ENCODE assay signal across 21 cellular contexts in genomic region chr4:3406431-3406830, GRCh38. TPM values are rescaled to one million over a fixed set of nuclear protein-coding genes. Genes with fewer than 3 reads are reported as not detected.
DNase-seq lines count a peak whose midpoint lies in the region; ATAC-seq and TF ChIP-seq lines count a peak whose summit lies in the region.
"Had no signal": no experiment of that assay in that cellular context is flagged by ENCODE, and none has a peak within 500 bp of the region (broad histone marks: within the 10 kb centered on the region; RNA-seq: fewer than 3 reads in every experiment).

No MANE protein-coding gene starts in this region.

- no peak for TF ChIP-seq POLR2A in right lobe of liver (IDR thresholded peaks at IDR 0.05)
- no peak for TF ChIP-seq POLR2A in suprapubic skin (IDR thresholded peaks at IDR 0.05)

- peak; percentile 1 for DNase-seq in activated naive CD4-positive, alpha-beta T cell treated with anti-CD3 and anti-CD28 coated beads for 36 hours
- DNase-seq in activated naive CD4-positive, alpha-beta T cell treated with Interleukin-2 at 50 U/mL for 16 hours: no peak
- DNase-seq in RWPE1 (ENCODE audit: low spot score): no peak
- peak in 2 of 3 donors; percentile 38 to 42 for DNase-seq in right lobe of liver
- DNase-seq in suprapubic skin (ENCODE audit: low spot score in 2 of 2): peak; percentile 38 to 65
- DNase-seq in NCI-H1105 treated with DMSO at 0.1 percent for 48 hours (lab: John Stamatoyannopoulos, UW): no peak
- no peak for DNase-seq in mucosa of gallbladder (ENCODE audit: low spot score)
- DNase-seq in NCI-H82 (lab: John Stamatoyannopoulos, UW): no peak
- DNase-seq: 8988T, DMS79 treated with DMSO at 0.1 percent for 48 hours, IMR-90, NCI-H1417 treated with DMSO at 0.1 percent for 48 hours, NCI-H1930, NCI-H345, NCI-H524 treated with DMSO at 0.1 percent for 48 hours, PC-3, RPMI8226 had no signal

- H3K27ac Mint-ChIP-seq in activated naive CD4-positive, alpha-beta T cell treated with anti-CD3 and anti-CD28 coated beads for 36 hours: no peak overlapping the region
- H3K27ac Mint-ChIP-seq: B cell had no signal

- POLR2A ChIA-PET in RWPE1 (lab: Yijun Ruan, JAX; ENCODE audit: low non-redundant PET): no interaction called here

- TF ChIP-seq EP300 in suprapubic skin (IDR thresholded peaks at IDR 0.05): no peak

- no peaks in the 10 kb centered on the region for H3K4me1 Mint-ChIP-seq in activated naive CD4-positive, alpha-beta T cell treated with anti-CD3 and anti-CD28 coated beads for 36 hours (ENCODE audit: low read depth)
- H3K4me1 Mint-ChIP-seq: B cell had no signal

- no peak overlapping the region for H3K4me3 Mint-ChIP-seq in activated naive CD4-positive, alpha-beta T cell treated with anti-CD3 and anti-CD28 coated beads for 36 hours
- H3K4me3 Mint-ChIP-seq: B cell had no signal

- H3K27me3 Mint-ChIP-seq in activated naive CD4-positive, alpha-beta T cell treated with anti-CD3 and anti-CD28 coated beads for 36 hours (ENCODE audit: low read depth): no peaks in the 10 kb centered on the region
- H3K27me3 Mint-ChIP-seq: B cell had no signal

- H3K36me3 Mint-ChIP-seq in activated naive CD4-positive, alpha-beta T cell treated with anti-CD3 and anti-CD28 coated beads for 36 hours (ENCODE audit: low read depth): no peaks in the 10 kb centered on the region

- no peak for TF ChIP-seq CTCF in RWPE1 (conservative IDR thresholded peaks at IDR 0.05; ENCODE audit: low read depth)
- TF ChIP-seq CTCF in right lobe of liver (IDR thresholded peaks at IDR 0.05): no peak
- no peak for TF ChIP-seq CTCF in suprapubic skin (IDR thresholded peaks at IDR 0.05)

- no peaks in the 10 kb centered on the region for H3K27me3 ChIP-seq in right lobe of liver
- H3K27me3 ChIP-seq in suprapubic skin: no peaks in the 10 kb centered on the region

- H3K27ac ChIP-seq in RWPE1 (0 out of 2 replicates have a peak overlapping the region, but pooled peaks have one; percentile 5), right lobe of liver (peak overlapping the region in 2 of 3 donors; percentile 85 to 97), suprapubic skin (no peak overlapping the region)
- H3K27ac ChIP-seq: HL-60 had no signal

- WGBS in right lobe of liver (ENCODE audit: insufficient coverage, low coverage, low lambda C conversion rate, missing lambda C conversion rate): 80% methylated on average over 1 of the region's 9 CpGs
- WGBS in suprapubic skin: 89% methylated on average over 8 of the region's 9 CpGs

- no peaks in the 10 kb centered on the region for H3K9me3 Mint-ChIP-seq in activated naive CD4-positive, alpha-beta T cell treated with anti-CD3 and anti-CD28 coated beads for 36 hours

- H3K4me1 ChIP-seq in right lobe of liver (peaks cover 0 to 45% (median 19%) of the 10 kb centered on the region in 4 donors), suprapubic skin (peaks cover 30% of the 10 kb centered on the region)

- ATAC-seq in right lobe of liver: no peak
- ATAC-seq: PC-3 had no signal

- no peak overlapping the region for H3K4me3 ChIP-seq in right lobe of liver
- no peak overlapping the region for H3K4me3 ChIP-seq in suprapubic skin

- CTCF ChIA-PET in activated naive CD4-positive, alpha-beta T cell treated with anti-CD3 and anti-CD28 coated beads for 36 hours (lab: Charles Lee): no interaction called here
- CTCF ChIA-PET in RWPE1 (lab: Yijun Ruan, JAX): interaction anchor here (0.6 kb wide), 1 partner anchor 40 kb away, joined by 3 read pairs; no protein-coding TSS in a partner anchor

- intact Hi-C loops in activated naive CD4-positive, alpha-beta T cell treated with anti-CD3 and anti-CD28 coated beads for 36 hours (cut with micrococcal nuclease): no loop called here
- intact Hi-C loops in right lobe of liver (cut with DNase I): no loop called here

- H3K36me3 ChIP-seq in right lobe of liver (no peaks in the 10 kb centered on the region), suprapubic skin (peaks cover 6% of the 10 kb centered on the region)

- H3K9me3 ChIP-seq in right lobe of liver: no peaks in the 10 kb centered on the region
- H3K9me3 ChIP-seq in suprapubic skin: no peaks in the 10 kb centered on the region

RNA-seq across cellular contexts. Expression of gene HGFAC, which starts 35.3 kb away (rescaled TPM):
- not detected for total RNA-seq in activated naive CD4-positive, alpha-beta T cell treated with anti-CD3 and anti-CD28 coated beads for 36 hours
- total RNA-seq in right lobe of liver (100 to 1,000 TPM in 5 of 6 experiments, 10 to 100 TPM in 1; 73.9 to 176 (median 140) TPM), suprapubic skin (not detected), mucosa of gallbladder (1.9 TPM)
- total RNA-seq: B cell, HT1080, IMR-90, M059J had no signal

RNA-seq across cellular contexts. Expression of gene DOK7, which starts 56.7 kb away (rescaled TPM):
- total RNA-seq in activated naive CD4-positive, alpha-beta T cell treated with anti-CD3 and anti-CD28 coated beads for 36 hours: not detected
- total RNA-seq in right lobe of liver (1 to 10 TPM in 4 of 6 experiments, under 1 TPM in 2; 0.73 to 2.4 (median 1.5) TPM), suprapubic skin (10 to 100 TPM in 1 of 4 donors, 1 to 10 TPM in 3; 1.7 to 11.2 (median 2.6) TPM), mucosa of gallbladder (7.4 TPM)
- total RNA-seq: HT1080, IMR-90 had no signal

Comparison
In these comparisons a context has a peak if more than half of its experiments do, and no peak if none do; other contexts are left out.
1. DNase-seq: peak in activated naive CD4-positive, alpha-beta T cell treated with anti-CD3 and anti-CD28 coated beads for 36 hours (single experiment), right lobe of liver (2 of 3) and suprapubic skin (2 of 2); none in activated naive CD4-positive, alpha-beta T cell treated with Interleukin-2 at 50 U/mL for 16 hours (single experiment), RWPE1 (single experiment), NCI-H1105 treated with DMSO at 0.1 percent for 48 hours (single experiment), mucosa of gallbladder (single experiment) and NCI-H82 (single experiment).
2. RNA of gene HGFAC, which starts 35.3 kb away (total RNA-seq): 73.9 to 176 TPM in right lobe of liver; 1.9 TPM in mucosa of gallbladder (single experiment), not detected in suprapubic skin and not detected in activated naive CD4-positive, alpha-beta T cell treated with anti-CD3 and anti-CD28 coated beads for 36 hours; every median in the first group is over 10 times any median in the second.